20 cellular contexts compared by ENCODE assay signal in genomic region chr13:107275945-107276614, GRCh38.
DNase-seq lines count a peak whose midpoint lies in the region; ATAC-seq, FAIRE-seq and TF ChIP-seq lines count a peak whose summit lies in the region.
"Had no signal": no experiment of that assay in that cellular context is flagged by ENCODE, and none has a peak within 500 bp of the region (broad histone marks: within the 10 kb centered on the region; RNA-seq: fewer than 3 reads in every experiment).

No MANE protein-coding gene starts in this region.

- H3K4me3 ChIP-seq in GM23248 (no peak overlapping the region), RWPE2 (ENCODE audit: severe bottlenecking) (no peak overlapping the region), endothelial cell of umbilical vein (replicated peaks in 1 of 3; ENCODE audit: insufficient read depth in 1 of 3, low read depth in 1 of 3, low read length in 3 of 3) (no peak overlapping the region)

- H3K36me3 Mint-ChIP-seq in chondrocyte (ENCODE audit: low read depth): no peaks in the 10 kb centered on the region
- H3K36me3 Mint-ChIP-seq: CD4-positive, CD25-positive, alpha-beta regulatory T cell had no signal

- in situ Hi-C loops in GM23248 (cut with MboI): no loop called here

- H3K36me3 ChIP-seq in GM23248 (ENCODE audit: low read depth) (no peaks in the 10 kb centered on the region), RWPE2 (ENCODE audit: low read depth) (no peaks in the 10 kb centered on the region), endothelial cell of umbilical vein (ENCODE audit: control insufficient read depth in 2 of 2, extremely low read depth in 1 of 2, insufficient read depth in 2 of 2, low read length in 2 of 2) (no peaks in the 10 kb centered on the region)

- peaks cover 4% of the 10 kb centered on the region for H3K4me1 Mint-ChIP-seq in chondrocyte (ENCODE audit: low read depth)
- H3K4me1 Mint-ChIP-seq: B cell; CD4-positive, CD25-positive, alpha-beta regulatory T cell had no signal

- peaks cover 34% of the 10 kb centered on the region for H3K4me1 ChIP-seq in GM23248 (ENCODE audit: insufficient read depth)
- H3K4me1 ChIP-seq in RWPE2 (ENCODE audit: insufficient read depth, poor library complexity, severe bottlenecking): peaks cover 12% of the 10 kb centered on the region
- H3K4me1 ChIP-seq in endothelial cell of umbilical vein (ENCODE audit: control insufficient read depth, extremely low read depth, insufficient read depth, low read length): peaks cover 18% of the 10 kb centered on the region

- dilution Hi-C loops in endothelial cell of umbilical vein (cut with MboI; ENCODE audit: extremely low pct_ligation_motif_present, low sequenced_read_pairs): no loop called here

- no peak overlapping the region for H3K9ac ChIP-seq in GM23248
- H3K9ac ChIP-seq in endothelial cell of umbilical vein (replicated peaks; ENCODE audit: extremely low read depth, insufficient read depth, low read length): peak overlapping the region; percentile 32
- H3K9ac ChIP-seq: KMS-11 had no signal

- peak overlapping the region; percentile 77 for H3K4me2 ChIP-seq in GM23248 (ENCODE audit: unreplicated experiment)
- H3K4me2 ChIP-seq in endothelial cell of umbilical vein (ENCODE audit: insufficient read depth, low read length): peak overlapping the region; percentile 73
- H3K4me2 ChIP-seq: KMS-11 had no signal

- H3K9me3 ChIP-seq in GM23248 (ENCODE audit: low read depth): no peaks in the 10 kb centered on the region
- H3K9me3 ChIP-seq in RWPE2 (ENCODE audit: severe bottlenecking): no peaks in the 10 kb centered on the region
- no peaks in the 10 kb centered on the region for H3K9me3 ChIP-seq in endothelial cell of umbilical vein (replicated peaks; ENCODE audit: control insufficient read depth, insufficient read depth, low read length)

- no peak for TF ChIP-seq POLR2A in endothelial cell of umbilical vein (IDR thresholded peaks at IDR 0.05; ENCODE audit: low read depth, low read length)

- DNase-seq in GM23248 (peak; percentile 48), RWPE2 (ENCODE audit: low spot score) (no peak), endothelial cell of umbilical vein (ENCODE audit: low read depth, low spot score) (peak; percentile 79), lung microvascular endothelial cell (ENCODE audit: low read depth in 2 of 2) (peak; percentile 78 to 84), HUDEP-2 (lab: John Stamatoyannopoulos, UW; ENCODE audit: unreplicated experiment in 76 of 76) (no peak), chondrocyte (ENCODE audit: low spot score) (no peak)
- DNase-seq in activated naive CD4-positive, alpha-beta T cell (lab: John Stamatoyannopoulos, UW): no peak
- DNase-seq in activated CD4-positive, alpha-beta T cell treated with anti-CD3 and anti-CD28 coated beads, Interleukin-2, amount 50 U/mL, for 48 hours: no peak
- DNase-seq: CD4-positive, CD25-positive, alpha-beta regulatory T cell; DMS153; GDM1; GOT3; NCI-H1417 treated with DMSO at 0.1 percent for 48 hours; NCI-H187 treated with DMSO at 0.1 percent for 48 hours; NCI-H226; NCI-H524; PC-3; RPMI8226 had no signal

- H3K27ac ChIP-seq in GM23248: peak overlapping the region; percentile 71; the same call in 1 of the 2 replicates
- peak overlapping the region; percentile 11 for H3K27ac ChIP-seq in RWPE2 (ENCODE audit: poor library complexity, severe bottlenecking)
- peak overlapping the region; percentile 87 for H3K27ac ChIP-seq in endothelial cell of umbilical vein (ENCODE audit: insufficient read depth, low read depth, low read length)
- H3K27ac ChIP-seq: KMS-11 had no signal

- peaks cover 19% of the 10 kb centered on the region for H3F3A ChIP-seq in GM23248 (ENCODE audit: insufficient read depth)

- H4K20me1 ChIP-seq in GM23248 (ENCODE audit: insufficient read depth): no peaks in the 10 kb centered on the region
- no peaks in the 10 kb centered on the region for H4K20me1 ChIP-seq in endothelial cell of umbilical vein (replicated peaks; ENCODE audit: control insufficient read depth, extremely low read depth, insufficient read depth, low read length)

- H3K9me3 Mint-ChIP-seq in chondrocyte (ENCODE audit: low read depth): no peaks in the 10 kb centered on the region

- H3K9me2 ChIP-seq in GM23248 (ENCODE audit: insufficient read depth): no peaks in the 10 kb centered on the region; the same call in 1 of the 2 replicates

- POLR2A ChIA-PET in endothelial cell of umbilical vein (lab: Charles Lee): no interaction called here

- no peak overlapping the region for H3K27ac Mint-ChIP-seq in chondrocyte (ENCODE audit: unreplicated experiment)
- H3K27ac Mint-ChIP-seq: B cell; CD4-positive, CD25-positive, alpha-beta regulatory T cell had no signal

- no peak for TF ChIP-seq CTCF in RWPE2 (IDR thresholded peaks at IDR 0.05; ENCODE audit: poor library complexity, severe bottlenecking)
- TF ChIP-seq CTCF in endothelial cell of umbilical vein (IDR thresholded peaks at IDR 0.05; ENCODE audit: extremely low read depth in 1 of 2, insufficient read depth in 1 of 2, low read depth in 1 of 2, low read length in 2 of 2): no peak
- no peak for TF ChIP-seq CTCF in chondrocyte (IDR thresholded peaks at IDR 0.05)

- CTCF ChIA-PET in endothelial cell of umbilical vein (lab: Charles Lee): interaction anchor here (0.6 to 1.4 kb wide), 6 partner anchors 8 to 373 kb away, joined by 3 to 4 read pairs (median 3); no protein-coding TSS in a partner anchor

- peak; percentile 80 for ATAC-seq in RWPE2 (ENCODE audit: low read depth)
- ATAC-seq: PC-3 had no signal

- H3K4me3 Mint-ChIP-seq in chondrocyte (ENCODE audit: unreplicated experiment): no peak overlapping the region
- H3K4me3 Mint-ChIP-seq: B cell; CD4-positive, CD25-positive, alpha-beta regulatory T cell had no signal

- no peaks in the 10 kb centered on the region for H3K27me3 Mint-ChIP-seq in chondrocyte (ENCODE audit: low read depth)
- H3K27me3 Mint-ChIP-seq: B cell; CD4-positive, CD25-positive, alpha-beta regulatory T cell had no signal

- peak; percentile 52 for FAIRE-seq in endothelial cell of umbilical vein (lab: Jason Lieb, UNC)

- H2AFZ ChIP-seq in GM23248: peak overlapping the region; percentile 43; the same call in 1 of the 2 replicates
- peak overlapping the region; percentile 32 for H2AFZ ChIP-seq in endothelial cell of umbilical vein (ENCODE audit: low read depth, low read length)

- H3K79me2 ChIP-seq in GM23248 (ENCODE audit: insufficient read depth) (peaks cover 7% of the 10 kb centered on the region; the same call in 1 of the 2 replicates), endothelial cell of umbilical vein (ENCODE audit: control insufficient read depth, insufficient read depth, low read length) (no peaks in the 10 kb centered on the region)

- intact Hi-C loops in endothelial cell of umbilical vein (cut with micrococcal nuclease): loop anchor here (1.0 to 10.0 kb wide), 7 partner anchors 8 to 1161 kb away; partner anchors contain the start of genes ABHD13 and LIG4

- H3K27me3 ChIP-seq in GM23248 (replicated peaks; ENCODE audit: insufficient read depth) (no peaks in the 10 kb centered on the region), RWPE2 (ENCODE audit: insufficient read depth, poor library complexity, severe bottlenecking) (no peaks in the 10 kb centered on the region), endothelial cell of umbilical vein (ENCODE audit: control insufficient read depth in 2 of 2, insufficient read depth in 2 of 2, low read length in 2 of 2) (no peaks in the 10 kb centered on the region)

- TSS peak; percentile 90 for BruUV-seq in endothelial cell of umbilical vein (replicated peaks; lab: Mats Ljungman, UMichigan)

- H3K9me1 ChIP-seq in endothelial cell of umbilical vein (replicated peaks; ENCODE audit: control insufficient read depth, extremely low read depth, insufficient read depth, low read length): no peaks in the 10 kb centered on the region

- WGBS in GM23248 (ENCODE audit: low coverage in 1 of 2, low lambda C conversion rate in 2 of 2, missing lambda C conversion rate in 2 of 2), 2 experiments: 76 to 77% methylated on average over 6 of the region's 6 CpGs

TF ChIP-seq in endothelial cell of umbilical vein, 7 proteins besides CTCF, POLR2A, EP300 and RAD21:
- TF ChIP-seq FOS (IDR thresholded peaks at IDR 0.05; ENCODE audit: borderline replicate concordance, insufficient read depth, low read length) (no peak), JUN (IDR thresholded peaks at IDR 0.05; ENCODE audit: borderline replicate concordance, insufficient read depth, insufficient read length, low read depth) (peak; percentile 66)

Comparison
In these comparisons a context has a peak if more than half of its experiments do, and no peak if none do; other contexts are left out.
1. DNase-seq: peak in GM23248 (single experiment), endothelial cell of umbilical vein (single experiment) and lung microvascular endothelial cell (2 of 2); none in RWPE2 (single experiment), HUDEP-2 (0 of 76), chondrocyte (single experiment), activated naive CD4-positive, alpha-beta T cell (0 of 4) and activated CD4-positive, alpha-beta T cell treated with anti-CD3 and anti-CD28 coated beads, Interleukin-2, amount 50 U/mL, for 48 hours (0 of 2).
2. H3K27ac ChIP-seq: peak in every context shown above with its lines; median percentile 87 in endothelial cell of umbilical vein; 71 in GM23248; 11 in RWPE2.